ENCODE assay signal across 8 cellular contexts in the genomic region with DNA sequence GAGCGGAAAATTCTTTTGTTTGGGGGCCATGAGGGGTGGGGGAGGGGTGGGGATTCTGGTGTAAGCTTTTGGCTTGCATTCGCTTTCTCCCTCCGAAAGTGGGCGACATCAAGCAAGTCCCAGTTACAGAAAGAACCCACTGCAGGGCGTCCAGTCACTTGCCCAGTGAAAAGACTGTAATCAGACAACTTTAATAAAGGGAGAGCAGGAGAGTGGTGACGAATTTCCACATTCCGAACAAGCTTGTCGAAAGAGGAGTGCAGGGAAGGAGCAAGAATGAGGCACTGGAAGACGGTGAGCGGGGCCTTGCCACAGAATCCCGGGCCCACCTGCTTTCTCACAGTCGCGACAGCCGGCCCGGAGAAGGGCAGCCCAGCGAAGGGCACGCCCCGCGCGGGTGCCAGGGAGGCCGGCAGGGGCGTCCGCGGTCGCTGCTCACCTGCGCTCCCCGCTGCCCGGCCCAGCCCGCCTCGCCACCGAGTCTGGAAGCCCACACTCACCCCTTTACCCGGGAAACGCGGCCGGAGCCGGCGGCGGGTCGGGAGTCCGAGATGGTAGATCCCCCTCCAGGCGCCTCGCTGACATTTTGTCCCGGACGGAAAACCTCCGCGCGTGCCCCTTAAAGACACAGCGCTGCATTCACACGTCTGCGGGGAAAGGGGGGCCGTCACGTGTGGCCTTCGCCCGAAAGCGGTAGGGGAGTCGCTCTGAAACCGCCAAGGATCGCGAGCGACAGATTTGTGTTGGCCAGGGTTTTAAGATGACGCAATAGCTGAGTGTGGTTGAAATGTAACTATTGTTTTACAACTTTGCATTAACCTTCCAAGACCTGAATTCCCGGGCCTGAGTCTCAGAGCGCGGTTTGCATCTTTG. TPM values are rescaled to one million over a fixed set of nuclear protein-coding genes. Genes with fewer than 3 reads are reported as not detected.
DNase-seq lines count a peak whose midpoint lies in the region; ATAC-seq and TF ChIP-seq lines count a peak whose summit lies in the region.

A gene with protein sequence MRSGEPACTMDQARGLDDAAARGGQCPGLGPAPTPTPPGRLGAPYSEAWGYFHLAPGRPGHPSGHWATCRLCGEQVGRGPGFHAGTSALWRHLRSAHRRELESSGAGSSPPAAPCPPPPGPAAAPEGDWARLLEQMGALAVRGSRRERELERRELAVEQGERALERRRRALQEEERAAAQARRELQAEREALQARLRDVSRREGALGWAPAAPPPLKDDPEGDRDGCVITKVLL (minus strand): TSS at position 675 of the 873 bp plus-strand sequence. CDS start 9,407 bp downstream, outside the sequence.

- 1 to 2% methylated on average over 27 to 33 of the region's 64 CpGs for WGBS in thyroid gland, 2 donors

- no peaks in the 10 kb centered on the region for H3F3A ChIP-seq in Loucy (ENCODE audit: low read depth)

- H3K4me2 ChIP-seq in Loucy (ENCODE audit: low read depth, low read length, poor library complexity, severe bottlenecking) = peak within 1 kb of the TSS; percentile 88

- H3K27ac ChIP-seq in neutrophil (peak within 1 kb of the TSS; percentile 5), thyroid gland (peak within 1 kb of the TSS; percentile 94 to 99 (median 97))

- intact Hi-C loops in thyroid gland (cut with DNase I) = no loop called here

- TF ChIP-seq POLR2A in thyroid gland (IDR thresholded peaks at IDR 0.05) = peak; percentile 62 to 66

- no peaks in the 10 kb centered on the region for H3K27me3 Mint-ChIP-seq in activated naive CD4-positive, alpha-beta T cell treated with anti-CD3 and anti-CD28 coated beads, Interleukin-2, amount 50 U/mL, for 24 hours

- H3K79me2 ChIP-seq in Loucy (ENCODE audit: insufficient read depth, low read length) = peaks cover 49% of the 10 kb centered on the region

- H3K27me3 ChIP-seq in Loucy (ENCODE audit: insufficient read depth, low read length, poor library complexity, severe bottlenecking) (no peaks in the 10 kb centered on the region), neutrophil (peaks cover 27% of the 10 kb centered on the region), thyroid gland (no peaks in the 10 kb centered on the region)

- peaks cover 4% of the 10 kb centered on the region for H3K36me3 Mint-ChIP-seq in activated naive CD4-positive, alpha-beta T cell treated with anti-CD3 and anti-CD28 coated beads, Interleukin-2, amount 50 U/mL, for 24 hours

- H3K4me3 ChIP-seq in Loucy (ENCODE audit: low read length, poor library complexity, severe bottlenecking) (peak within 1 kb of the TSS; percentile 92), neutrophil (ENCODE audit: low read depth in 1 of 2, low read length in 1 of 2) (peak within 1 kb of the TSS; percentile 61 to 70), thyroid gland (replicated peaks in 1 of 3) (peak within 1 kb of the TSS; percentile 25 to 66 (median 57))

- H3K4me3 Mint-ChIP-seq in activated naive CD4-positive, alpha-beta T cell treated with anti-CD3 and anti-CD28 coated beads, Interleukin-2, amount 50 U/mL, for 24 hours = peak within 1 kb of the TSS; percentile 93

- H3K27ac Mint-ChIP-seq in activated naive CD4-positive, alpha-beta T cell treated with anti-CD3 and anti-CD28 coated beads, Interleukin-2, amount 50 U/mL, for 24 hours = peak within 1 kb of the TSS; percentile 92

- H3K9me3 Mint-ChIP-seq in activated naive CD4-positive, alpha-beta T cell treated with anti-CD3 and anti-CD28 coated beads, Interleukin-2, amount 50 U/mL, for 24 hours = no peaks in the 10 kb centered on the region

- H3K4me1 ChIP-seq in Loucy (ENCODE audit: insufficient read depth, low read length, poor library complexity, severe bottlenecking) (peaks cover 37% of the 10 kb centered on the region), neutrophil (ENCODE audit: control insufficient read depth in 1 of 2, insufficient read depth in 1 of 2, low read depth in 1 of 2, low read length in 1 of 2) (peaks cover 17 to 20% of the 10 kb centered on the region in 2 experiments), thyroid gland (peaks cover 20% of the 10 kb centered on the region in 2 donors)

- peak; percentile 52 for TF ChIP-seq CTCF in Loucy (conservative IDR thresholded peaks at IDR 0.05; ENCODE audit: low read length)
- TF ChIP-seq CTCF in neutrophil (IDR thresholded peaks at IDR 0.05) = no peak
- peak in 3 of 6 experiments; percentile 16 to 28 (median 26) for TF ChIP-seq CTCF in thyroid gland (IDR thresholded peaks at IDR 0.05)

- no peaks in the 10 kb centered on the region for H4K20me1 ChIP-seq in Loucy (ENCODE audit: insufficient read depth, low read length, poor library complexity, severe bottlenecking)

- no peaks in the 10 kb centered on the region for H3K9me2 ChIP-seq in Loucy (replicated peaks; ENCODE audit: low read depth, low read length)

- peak within 1 kb of the TSS; percentile 95 for H3K9ac ChIP-seq in Loucy (ENCODE audit: low read depth, low read length, poor library complexity, severe bottlenecking)

- peak; percentile 61 for ATAC-seq in GM21723 (IDR thresholded peaks at IDR 0.05; ENCODE audit: unreplicated experiment)

- H3K36me3 ChIP-seq in Loucy (ENCODE audit: insufficient read depth, low read length) (no peaks in the 10 kb centered on the region), neutrophil (no peaks in the 10 kb centered on the region), thyroid gland (no peaks in the 10 kb centered on the region)

- peaks cover 22% of the 10 kb centered on the region for H3K4me1 Mint-ChIP-seq in activated naive CD4-positive, alpha-beta T cell treated with anti-CD3 and anti-CD28 coated beads, Interleukin-2, amount 50 U/mL, for 24 hours

- DNase-seq in DMS53 treated with DMSO at 0.1 percent for 48 hours (lab: John Stamatoyannopoulos, UW; ENCODE audit: unreplicated experiment) (peak; percentile 54), SK-MEL-5 (ENCODE audit: low read depth, low spot score) (peak; percentile 81), germinal center (ENCODE audit: low spot score) (peak; percentile 73), thyroid gland (peak; percentile 79 to 83)

- H2AFZ ChIP-seq in Loucy (ENCODE audit: low read length) = peak within 1 kb of the TSS; percentile 90

- in situ Hi-C loops in SK-MEL-5 (cut with HindIII; ENCODE audit: low pct_unique_long_range_greater_than_20kb, low sequenced_read_pairs) = no loop called here

- H3K9me3 ChIP-seq in Loucy (ENCODE audit: insufficient read depth, low read depth, low read length) (no peaks in the 10 kb centered on the region), neutrophil (no peaks in the 10 kb centered on the region), thyroid gland (no peaks in the 10 kb centered on the region)

RNA-seq across cellular contexts. Expression of the gene that starts here (rescaled TPM):
- total RNA-seq in SK-MEL-5 (2014; rRNA removed; shearing (Covaris generic)) = 0.63 and 0.85 TPM in 2 replicates
- 5.8 and 7.3 TPM in 2 replicates for polyA plus RNA-seq in SK-MEL-5 (2015; cell fraction: cytosol; rRNA removed)
- polyA plus RNA-seq in SK-MEL-5 (2015; cell fraction: nucleus; rRNA removed) = 4.7 and 10.2 TPM in 2 replicates
- 10 to 100 TPM; 14.9 to 31.4 (median 23.6) TPM for total RNA-seq in thyroid gland

Comparison
In these comparisons a context has a peak if more than half of its experiments do, and no peak if none do; other contexts are left out.
1. Peak in every context shown above with its lines: DNase-seq, ATAC-seq, H3K4me3 ChIP-seq and H3K27ac ChIP-seq.